8 cellular contexts compared by ENCODE assay signal in genomic region chr15:75737116-75737703, GRCh38. TPM values are rescaled to one million over a fixed set of nuclear protein-coding genes. Genes with fewer than 3 reads are reported as not detected.
DNase-seq lines count a peak whose midpoint lies in the region; ATAC-seq and TF ChIP-seq lines count a peak whose summit lies in the region.
"Not testable (repeated sequence)": the region's sequence is repeated elsewhere in the genome, so short reads cannot be mapped to it uniquely, and the experiment has no call there.

No MANE protein-coding gene starts in this region.

- intact Hi-C loops in breast epithelium (cut with DNase I; ENCODE audit: low total_unique reads); sciatic nerve (cut with DNase I); uterus (cut with DNase I; ENCODE audit: low total_unique reads): not testable (repeated sequence)
- intact Hi-C loops in left ventricle myocardium inferior (cut with micrococcal nuclease), result loop anchor here (10.0 kb wide), 1 partner anchor 58 kb away; no protein-coding TSS in a partner anchor

- peak overlapping the region in 2 of 3 donors; percentile 74 to 82 for H3K4me3 ChIP-seq in breast epithelium
- peak overlapping the region; percentile 88 for H3K4me3 ChIP-seq in left ventricle myocardium inferior
- peak overlapping the region; percentile 86 to 95 for H3K4me3 ChIP-seq in uterus

- not testable (repeated sequence) for H3K4me1 ChIP-seq in breast epithelium
- peaks cover 30% of the 10 kb centered on the region for H3K4me1 ChIP-seq in left ventricle myocardium inferior
- H3K4me1 ChIP-seq in uterus, result peaks cover 0 to 20% of the 10 kb centered on the region in 2 donors

- TF ChIP-seq POLR2A in breast epithelium (IDR thresholded peaks at IDR 0.05); uterus (IDR thresholded peaks at IDR 0.05): not testable (repeated sequence)

- peaks cover 27% of the 10 kb centered on the region for H3K27me3 Mint-ChIP-seq in T-helper 2 cell treated with Interferon-gamma antibody and Interleukin-4, amounts not matched to agents 5 μg/mL and 100 μg/mL, for 36 hours (ENCODE audit: low read depth)
- peaks cover 5 to 33% (median 17%) of the 10 kb centered on the region in 3 donors for H3K27me3 Mint-ChIP-seq in naive B cell

- peak overlapping the region; percentile 9 for H3K4me3 Mint-ChIP-seq in T-helper 2 cell treated with Interferon-gamma antibody and Interleukin-4, amounts not matched to agents 5 μg/mL and 100 μg/mL, for 36 hours
- peak overlapping the region; percentile 19 to 88 (median 69) for H3K4me3 Mint-ChIP-seq in naive B cell

- not testable (repeated sequence) for H3K36me3 ChIP-seq in breast epithelium, left ventricle myocardium inferior, uterus

- H3K27me3 ChIP-seq in breast epithelium; left ventricle myocardium inferior (ENCODE audit: low read depth); uterus: not testable (repeated sequence)

- not testable (repeated sequence) for ATAC-seq in naive B cell (ENCODE audit: low read depth in 2 of 2); sciatic nerve

- not testable (repeated sequence) for H3K27ac ChIP-seq in breast epithelium; left ventricle myocardium inferior (replicated peaks)
- peak overlapping the region; percentile 60 to 90 for H3K27ac ChIP-seq in uterus

- not testable (repeated sequence) for TF ChIP-seq CTCF in breast epithelium (IDR thresholded peaks at IDR 0.05); left ventricle myocardium inferior (IDR thresholded peaks at IDR 0.05; ENCODE audit: borderline replicate concordance); uterus (IDR thresholded peaks at IDR 0.05)

- DNase-seq in G401 (ENCODE audit: low spot score), result peak; percentile 20
- DNase-seq in T-helper 2 cell treated with Interferon-gamma antibody and Interleukin-4, amounts not matched to agents 5 μg/mL and 100 μg/mL, for 36 hours (ENCODE audit: low spot score); breast epithelium (ENCODE audit: low spot score in 2 of 2); left ventricle myocardium inferior; naive B cell; uterus: not testable (repeated sequence)
- DNase-seq in activated effector memory CD4-positive, alpha-beta T cell treated with anti-CD3 and anti-CD28 coated beads, Interleukin-2, amount 50 U/mL, for 16 hours, result peak; percentile 54
- DNase-seq in sciatic nerve (ENCODE audit: low spot score), result peak; percentile 35

- H3K9me3 ChIP-seq in breast epithelium; left ventricle myocardium inferior (replicated peaks); uterus: not testable (repeated sequence)

- in situ Hi-C loops in G401 (cut with HindIII; ENCODE audit: low sequenced_read_pairs), result not testable (repeated sequence)

- H3K27ac Mint-ChIP-seq in T-helper 2 cell treated with Interferon-gamma antibody and Interleukin-4, amounts not matched to agents 5 μg/mL and 100 μg/mL, for 36 hours, result not testable (repeated sequence)
- peak overlapping the region; percentile 24 to 93 (median 66) for H3K27ac Mint-ChIP-seq in naive B cell

- not testable (repeated sequence) for H3K36me3 Mint-ChIP-seq in T-helper 2 cell treated with Interferon-gamma antibody and Interleukin-4, amounts not matched to agents 5 μg/mL and 100 μg/mL, for 36 hours (ENCODE audit: low read depth); naive B cell

- H3K9me3 Mint-ChIP-seq in T-helper 2 cell treated with Interferon-gamma antibody and Interleukin-4, amounts not matched to agents 5 μg/mL and 100 μg/mL, for 36 hours; naive B cell: not testable (repeated sequence)

- H3K4me1 Mint-ChIP-seq in T-helper 2 cell treated with Interferon-gamma antibody and Interleukin-4, amounts not matched to agents 5 μg/mL and 100 μg/mL, for 36 hours (ENCODE audit: low read depth), result not testable (repeated sequence)
- peaks cover 15 to 37% (median 37%) of the 10 kb centered on the region in 3 donors for H3K4me1 Mint-ChIP-seq in naive B cell

RNA-seq across cellular contexts. Expression of gene CSPG4, which starts 24.6 kb away (rescaled TPM):
- total RNA-seq in G401 (2014; rRNA removed; shearing (Covaris generic)), result 32.3 and 34.4 TPM in 2 replicates
- total RNA-seq in breast epithelium (10 to 100 TPM in 2 of 3 donors, 1 to 10 TPM in 1; 6.3 to 42.9 (median 17.0) TPM), left ventricle myocardium inferior (9.1 TPM), sciatic nerve (57.5 TPM), uterus (10 to 100 TPM; 10.3 to 62.4 (median 46.7) TPM)
- polyA plus RNA-seq in naive B cell (ENCODE audit: low read depth in 6 of 6), result under 1 TPM in 2 of 6 donors, not detected in 4; 0.03 to 0.07 TPM
